ENCODE assay signal across 1 cellular context in the genomic region with DNA sequence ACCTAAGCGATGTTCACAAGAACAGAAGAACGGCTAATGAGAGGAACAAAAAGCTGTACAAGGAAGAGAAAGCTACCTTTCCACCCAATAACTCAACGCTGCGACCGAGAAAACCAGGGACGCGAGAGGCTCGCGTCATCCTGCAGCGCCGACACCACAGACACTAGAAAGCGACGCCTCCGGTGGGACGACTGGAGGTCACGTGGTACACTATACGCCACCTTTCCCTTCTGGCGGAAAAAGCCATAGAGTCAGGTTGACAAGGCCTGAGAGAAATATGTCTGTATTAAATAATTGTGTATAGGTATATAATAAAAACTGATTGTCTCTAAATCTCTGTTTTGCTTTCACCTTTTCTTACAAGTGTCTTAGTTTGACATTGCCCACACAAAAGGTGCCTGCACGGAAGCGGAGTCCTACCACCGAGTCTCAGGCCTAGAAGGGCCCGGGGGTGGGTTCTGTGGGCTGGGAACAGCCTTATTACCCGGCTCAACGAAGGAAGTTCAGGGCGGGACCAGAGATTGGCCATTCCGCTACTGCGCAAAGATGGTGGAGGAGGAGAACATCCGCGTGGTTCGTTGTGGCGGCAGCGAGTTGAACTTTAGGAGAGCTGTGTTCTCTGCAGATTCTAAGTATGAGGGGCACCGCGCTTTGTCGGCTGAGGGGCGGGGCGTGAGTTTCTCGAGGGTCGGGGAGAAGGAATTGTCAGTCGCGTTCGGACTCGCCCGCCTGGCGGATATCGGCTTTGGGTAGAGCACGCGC.
TF ChIP-seq lines count a peak whose summit lies in the region.

A gene (plus strand): TSS at position 528 of the 762 bp plus-strand sequence. CDS start 19 bp downstream, at position 547.

TF ChIP-seq in HEK293, 187 proteins besides CTCF, POLR2A, EP300 and RAD21 (continued from another document and continues in another):
- TF ChIP-seq, protein P1, sequence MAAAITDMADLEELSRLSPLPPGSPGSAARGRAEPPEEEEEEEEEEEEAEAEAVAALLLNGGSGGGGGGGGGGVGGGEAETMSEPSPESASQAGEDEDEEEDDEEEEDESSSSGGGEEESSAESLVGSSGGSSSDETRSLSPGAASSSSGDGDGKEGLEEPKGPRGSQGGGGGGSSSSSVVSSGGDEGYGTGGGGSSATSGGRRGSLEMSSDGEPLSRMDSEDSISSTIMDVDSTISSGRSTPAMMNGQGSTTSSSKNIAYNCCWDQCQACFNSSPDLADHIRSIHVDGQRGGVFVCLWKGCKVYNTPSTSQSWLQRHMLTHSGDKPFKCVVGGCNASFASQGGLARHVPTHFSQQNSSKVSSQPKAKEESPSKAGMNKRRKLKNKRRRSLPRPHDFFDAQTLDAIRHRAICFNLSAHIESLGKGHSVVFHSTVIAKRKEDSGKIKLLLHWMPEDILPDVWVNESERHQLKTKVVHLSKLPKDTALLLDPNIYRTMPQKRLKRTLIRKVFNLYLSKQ (tag by site-specific recombination; IDR thresholded peaks at IDR 0.05; ENCODE audit: borderline replicate concordance): no peak
- TF ChIP-seq ZNF19 (tag by site-specific recombination; IDR thresholded peaks at IDR 0.05; ENCODE audit: low read depth) (no peak), ZNF211 (tag by site-specific recombination; IDR thresholded peaks at IDR 0.05; ENCODE audit: low read depth) (no peak), KLF8 (tag by site-specific recombination; IDR thresholded peaks at IDR 0.05) (0 out of 2 replicates have a peak, but pooled peaks have one; percentile 19), ZNF133 (tag by site-specific recombination; IDR thresholded peaks at IDR 0.05) (no peak), ZNF157 (tag by site-specific recombination; IDR thresholded peaks at IDR 0.05) (no peak), KLF7 (tag by site-specific recombination; IDR thresholded peaks at IDR 0.05; ENCODE audit: borderline replicate concordance) (no peak), ZNF132 (tag by site-specific recombination; IDR thresholded peaks at IDR 0.05; ENCODE audit: borderline replicate concordance) (no peak), ZSCAN16 (tag by site-specific recombination; IDR thresholded peaks at IDR 0.05) (no peak), SP2 (tag by site-specific recombination; IDR thresholded peaks at IDR 0.05) (peak; percentile 88), TCF7L2 (IDR thresholded peaks at IDR 0.05; ENCODE audit: borderline replicate concordance, low read depth, low read length) (no peak), ZNF239 (tag by site-specific recombination; IDR thresholded peaks at IDR 0.05) (no peak), ZNF510 (tag by site-specific recombination; IDR thresholded peaks at IDR 0.05; ENCODE audit: insufficient replicate concordance) (no peak), ZNF830 (tag by site-specific recombination; IDR thresholded peaks at IDR 0.05; ENCODE audit: low read depth) (no peak), GLIS2 (tag by site-specific recombination; IDR thresholded peaks at IDR 0.05) (no peak), ZNF555 (tag by site-specific recombination; conservative IDR thresholded peaks at IDR 0.05) (no peak), ZNF76 (tag by site-specific recombination; IDR thresholded peaks at IDR 0.05; ENCODE audit: borderline replicate concordance, low read depth) (peak; percentile 74), ZFP3 (tag by site-specific recombination; IDR thresholded peaks at IDR 0.05; ENCODE audit: low read depth) (no peak), ZNF791 (tag by site-specific recombination; IDR thresholded peaks at IDR 0.05) (no peak), ZNF155 (tag by site-specific recombination; IDR thresholded peaks at IDR 0.05) (no peak), GLI4 (tag by site-specific recombination; IDR thresholded peaks at IDR 0.05) (0 out of 2 replicates have a peak, but pooled peaks have one; percentile 35), SALL2 (tag by site-specific recombination; IDR thresholded peaks at IDR 0.05; ENCODE audit: borderline replicate concordance) (no peak), ZNF10 (tag by site-specific recombination; IDR thresholded peaks at IDR 0.05) (no peak), IKZF3 (tag by site-specific recombination; IDR thresholded peaks at IDR 0.05) (no peak), ZNF248 (tag by site-specific recombination; IDR thresholded peaks at IDR 0.05) (no peak), EGR2 (tag by site-specific recombination; IDR thresholded peaks at IDR 0.05; ENCODE audit: low read depth) (peak; percentile 83), ZNF184 (tag by site-specific recombination; IDR thresholded peaks at IDR 0.05) (no peak), ZNF169 (tag by site-specific recombination; IDR thresholded peaks at IDR 0.05) (no peak), ZNF558 (tag by site-specific recombination; IDR thresholded peaks at IDR 0.05) (no peak), ZNF548 (tag by site-specific recombination; IDR thresholded peaks at IDR 0.05) (no peak), ZFP41 (tag by site-specific recombination; IDR thresholded peaks at IDR 0.05; ENCODE audit: borderline replicate concordance) (no peak), ZNF391 (tag by site-specific recombination; IDR thresholded peaks at IDR 0.05; ENCODE audit: borderline replicate concordance, low read depth) (no peak), ZNF660 (tag by site-specific recombination; IDR thresholded peaks at IDR 0.05) (0 out of 2 replicates have a peak, but pooled peaks have one; percentile 23), BCL11A (tag by site-specific recombination; IDR thresholded peaks at IDR 0.05; ENCODE audit: low read depth) (no peak), ZNF121 (tag by site-specific recombination; IDR thresholded peaks at IDR 0.05) (no peak), ZNF423 (tag by site-specific recombination; IDR thresholded peaks at IDR 0.05) (no peak), ZNF292 (tag by site-specific recombination; IDR thresholded peaks at IDR 0.05; ENCODE audit: borderline replicate concordance, low read depth) (no peak), ZNF585B (tag by site-specific recombination; IDR thresholded peaks at IDR 0.05) (no peak), SP7 (tag by site-specific recombination; IDR thresholded peaks at IDR 0.05) (peak; percentile 21), PRDM1 (tag by site-specific recombination; IDR thresholded peaks at IDR 0.05) (peak; percentile 80), ZBTB17 (tag by site-specific recombination; IDR thresholded peaks at IDR 0.05) (peak; percentile 80)
- TF ChIP-seq, protein P2, sequence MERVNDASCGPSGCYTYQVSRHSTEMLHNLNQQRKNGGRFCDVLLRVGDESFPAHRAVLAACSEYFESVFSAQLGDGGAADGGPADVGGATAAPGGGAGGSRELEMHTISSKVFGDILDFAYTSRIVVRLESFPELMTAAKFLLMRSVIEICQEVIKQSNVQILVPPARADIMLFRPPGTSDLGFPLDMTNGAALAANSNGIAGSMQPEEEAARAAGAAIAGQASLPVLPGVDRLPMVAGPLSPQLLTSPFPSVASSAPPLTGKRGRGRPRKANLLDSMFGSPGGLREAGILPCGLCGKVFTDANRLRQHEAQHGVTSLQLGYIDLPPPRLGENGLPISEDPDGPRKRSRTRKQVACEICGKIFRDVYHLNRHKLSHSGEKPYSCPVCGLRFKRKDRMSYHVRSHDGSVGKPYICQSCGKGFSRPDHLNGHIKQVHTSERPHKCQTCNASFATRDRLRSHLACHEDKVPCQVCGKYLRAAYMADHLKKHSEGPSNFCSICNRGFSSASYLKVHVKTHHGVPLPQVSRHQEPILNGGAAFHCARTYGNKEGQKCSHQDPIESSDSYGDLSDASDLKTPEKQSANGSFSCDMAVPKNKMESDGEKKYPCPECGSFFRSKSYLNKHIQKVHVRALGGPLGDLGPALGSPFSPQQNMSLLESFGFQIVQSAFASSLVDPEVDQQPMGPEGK (tag by site-specific recombination; IDR thresholded peaks at IDR 0.05): peak; percentile 53
- TF ChIP-seq, protein P3, sequence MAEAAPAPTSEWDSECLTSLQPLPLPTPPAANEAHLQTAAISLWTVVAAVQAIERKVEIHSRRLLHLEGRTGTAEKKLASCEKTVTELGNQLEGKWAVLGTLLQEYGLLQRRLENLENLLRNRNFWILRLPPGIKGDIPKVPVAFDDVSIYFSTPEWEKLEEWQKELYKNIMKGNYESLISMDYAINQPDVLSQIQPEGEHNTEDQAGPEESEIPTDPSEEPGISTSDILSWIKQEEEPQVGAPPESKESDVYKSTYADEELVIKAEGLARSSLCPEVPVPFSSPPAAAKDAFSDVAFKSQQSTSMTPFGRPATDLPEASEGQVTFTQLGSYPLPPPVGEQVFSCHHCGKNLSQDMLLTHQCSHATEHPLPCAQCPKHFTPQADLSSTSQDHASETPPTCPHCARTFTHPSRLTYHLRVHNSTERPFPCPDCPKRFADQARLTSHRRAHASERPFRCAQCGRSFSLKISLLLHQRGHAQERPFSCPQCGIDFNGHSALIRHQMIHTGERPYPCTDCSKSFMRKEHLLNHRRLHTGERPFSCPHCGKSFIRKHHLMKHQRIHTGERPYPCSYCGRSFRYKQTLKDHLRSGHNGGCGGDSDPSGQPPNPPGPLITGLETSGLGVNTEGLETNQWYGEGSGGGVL (tag by site-specific recombination; IDR thresholded peaks at IDR 0.05): 0 out of 2 replicates have a peak, but pooled peaks have one; percentile 51
- TF ChIP-seq, protein P4, sequence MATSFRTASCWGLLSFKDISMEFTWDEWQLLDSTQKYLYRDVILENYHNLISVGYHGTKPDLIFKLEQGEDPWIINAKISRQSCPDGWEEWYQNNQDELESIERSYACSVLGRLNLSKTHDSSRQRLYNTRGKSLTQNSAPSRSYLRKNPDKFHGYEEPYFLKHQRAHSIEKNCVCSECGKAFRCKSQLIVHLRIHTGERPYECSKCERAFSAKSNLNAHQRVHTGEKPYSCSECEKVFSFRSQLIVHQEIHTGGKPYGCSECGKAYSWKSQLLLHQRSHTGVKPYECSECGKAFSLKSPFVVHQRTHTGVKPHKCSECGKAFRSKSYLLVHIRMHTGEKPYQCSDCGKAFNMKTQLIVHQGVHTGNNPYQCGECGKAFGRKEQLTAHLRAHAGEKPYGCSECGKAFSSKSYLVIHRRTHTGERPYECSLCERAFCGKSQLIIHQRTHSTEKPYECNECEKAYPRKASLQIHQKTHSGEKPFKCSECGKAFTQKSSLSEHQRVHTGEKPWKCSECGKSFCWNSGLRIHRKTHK (tag by site-specific recombination; IDR thresholded peaks at IDR 0.05): no peak
- TF ChIP-seq, protein P5, sequence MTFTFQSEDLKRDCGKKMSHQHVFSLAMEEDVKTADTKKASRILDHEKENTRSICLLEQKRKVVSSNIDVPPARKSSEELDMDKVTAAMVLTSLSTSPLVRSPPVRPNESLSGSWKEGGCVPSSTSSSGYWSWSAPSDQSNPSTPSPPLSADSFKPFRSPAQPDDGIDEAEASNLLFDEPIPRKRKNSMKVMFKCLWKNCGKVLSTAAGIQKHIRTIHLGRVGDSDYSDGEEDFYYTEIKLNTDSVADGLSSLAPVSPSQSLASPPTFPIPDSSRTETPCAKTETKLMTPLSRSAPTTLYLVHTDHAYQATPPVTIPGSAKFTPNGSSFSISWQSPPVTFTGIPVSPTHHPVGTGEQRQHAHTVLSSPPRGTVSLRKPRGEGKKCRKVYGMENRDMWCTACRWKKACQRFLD (tag by site-specific recombination; IDR thresholded peaks at IDR 0.05): no peak
- TF ChIP-seq, protein P6, sequence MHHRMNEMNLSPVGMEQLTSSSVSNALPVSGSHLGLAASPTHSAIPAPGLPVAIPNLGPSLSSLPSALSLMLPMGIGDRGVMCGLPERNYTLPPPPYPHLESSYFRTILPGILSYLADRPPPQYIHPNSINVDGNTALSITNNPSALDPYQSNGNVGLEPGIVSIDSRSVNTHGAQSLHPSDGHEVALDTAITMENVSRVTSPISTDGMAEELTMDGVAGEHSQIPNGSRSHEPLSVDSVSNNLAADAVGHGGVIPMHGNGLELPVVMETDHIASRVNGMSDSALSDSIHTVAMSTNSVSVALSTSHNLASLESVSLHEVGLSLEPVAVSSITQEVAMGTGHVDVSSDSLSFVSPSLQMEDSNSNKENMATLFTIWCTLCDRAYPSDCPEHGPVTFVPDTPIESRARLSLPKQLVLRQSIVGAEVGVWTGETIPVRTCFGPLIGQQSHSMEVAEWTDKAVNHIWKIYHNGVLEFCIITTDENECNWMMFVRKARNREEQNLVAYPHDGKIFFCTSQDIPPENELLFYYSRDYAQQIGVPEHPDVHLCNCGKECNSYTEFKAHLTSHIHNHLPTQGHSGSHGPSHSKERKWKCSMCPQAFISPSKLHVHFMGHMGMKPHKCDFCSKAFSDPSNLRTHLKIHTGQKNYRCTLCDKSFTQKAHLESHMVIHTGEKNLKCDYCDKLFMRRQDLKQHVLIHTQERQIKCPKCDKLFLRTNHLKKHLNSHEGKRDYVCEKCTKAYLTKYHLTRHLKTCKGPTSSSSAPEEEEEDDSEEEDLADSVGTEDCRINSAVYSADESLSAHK (tag by site-specific recombination; IDR thresholded peaks at IDR 0.05): no peak
- TF ChIP-seq, protein P7, sequence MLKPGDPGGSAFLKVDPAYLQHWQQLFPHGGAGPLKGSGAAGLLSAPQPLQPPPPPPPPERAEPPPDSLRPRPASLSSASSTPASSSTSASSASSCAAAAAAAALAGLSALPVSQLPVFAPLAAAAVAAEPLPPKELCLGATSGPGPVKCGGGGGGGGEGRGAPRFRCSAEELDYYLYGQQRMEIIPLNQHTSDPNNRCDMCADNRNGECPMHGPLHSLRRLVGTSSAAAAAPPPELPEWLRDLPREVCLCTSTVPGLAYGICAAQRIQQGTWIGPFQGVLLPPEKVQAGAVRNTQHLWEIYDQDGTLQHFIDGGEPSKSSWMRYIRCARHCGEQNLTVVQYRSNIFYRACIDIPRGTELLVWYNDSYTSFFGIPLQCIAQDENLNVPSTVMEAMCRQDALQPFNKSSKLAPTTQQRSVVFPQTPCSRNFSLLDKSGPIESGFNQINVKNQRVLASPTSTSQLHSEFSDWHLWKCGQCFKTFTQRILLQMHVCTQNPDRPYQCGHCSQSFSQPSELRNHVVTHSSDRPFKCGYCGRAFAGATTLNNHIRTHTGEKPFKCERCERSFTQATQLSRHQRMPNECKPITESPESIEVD (tag by site-specific recombination; IDR thresholded peaks at IDR 0.05): no peak
- TF ChIP-seq, protein P8, sequence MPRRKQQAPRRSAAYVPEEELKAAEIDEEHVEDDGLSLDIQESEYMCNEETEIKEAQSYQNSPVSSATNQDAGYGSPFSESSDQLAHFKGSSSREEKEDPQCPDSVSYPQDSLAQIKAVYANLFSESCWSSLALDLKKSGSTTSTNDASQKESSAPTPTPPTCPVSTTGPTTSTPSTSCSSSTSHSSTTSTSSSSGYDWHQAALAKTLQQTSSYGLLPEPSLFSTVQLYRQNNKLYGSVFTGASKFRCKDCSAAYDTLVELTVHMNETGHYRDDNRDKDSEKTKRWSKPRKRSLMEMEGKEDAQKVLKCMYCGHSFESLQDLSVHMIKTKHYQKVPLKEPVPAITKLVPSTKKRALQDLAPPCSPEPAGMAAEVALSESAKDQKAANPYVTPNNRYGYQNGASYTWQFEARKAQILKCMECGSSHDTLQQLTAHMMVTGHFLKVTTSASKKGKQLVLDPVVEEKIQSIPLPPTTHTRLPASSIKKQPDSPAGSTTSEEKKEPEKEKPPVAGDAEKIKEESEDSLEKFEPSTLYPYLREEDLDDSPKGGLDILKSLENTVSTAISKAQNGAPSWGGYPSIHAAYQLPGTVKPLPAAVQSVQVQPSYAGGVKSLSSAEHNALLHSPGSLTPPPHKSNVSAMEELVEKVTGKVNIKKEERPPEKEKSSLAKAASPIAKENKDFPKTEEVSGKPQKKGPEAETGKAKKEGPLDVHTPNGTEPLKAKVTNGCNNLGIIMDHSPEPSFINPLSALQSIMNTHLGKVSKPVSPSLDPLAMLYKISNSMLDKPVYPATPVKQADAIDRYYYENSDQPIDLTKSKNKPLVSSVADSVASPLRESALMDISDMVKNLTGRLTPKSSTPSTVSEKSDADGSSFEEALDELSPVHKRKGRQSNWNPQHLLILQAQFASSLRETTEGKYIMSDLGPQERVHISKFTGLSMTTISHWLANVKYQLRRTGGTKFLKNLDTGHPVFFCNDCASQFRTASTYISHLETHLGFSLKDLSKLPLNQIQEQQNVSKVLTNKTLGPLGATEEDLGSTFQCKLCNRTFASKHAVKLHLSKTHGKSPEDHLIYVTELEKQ (tag by site-specific recombination; IDR thresholded peaks at IDR 0.05; ENCODE audit: borderline replicate concordance): no peak
